ENCODE assay signal across 25 cellular contexts in the genomic region with DNA sequence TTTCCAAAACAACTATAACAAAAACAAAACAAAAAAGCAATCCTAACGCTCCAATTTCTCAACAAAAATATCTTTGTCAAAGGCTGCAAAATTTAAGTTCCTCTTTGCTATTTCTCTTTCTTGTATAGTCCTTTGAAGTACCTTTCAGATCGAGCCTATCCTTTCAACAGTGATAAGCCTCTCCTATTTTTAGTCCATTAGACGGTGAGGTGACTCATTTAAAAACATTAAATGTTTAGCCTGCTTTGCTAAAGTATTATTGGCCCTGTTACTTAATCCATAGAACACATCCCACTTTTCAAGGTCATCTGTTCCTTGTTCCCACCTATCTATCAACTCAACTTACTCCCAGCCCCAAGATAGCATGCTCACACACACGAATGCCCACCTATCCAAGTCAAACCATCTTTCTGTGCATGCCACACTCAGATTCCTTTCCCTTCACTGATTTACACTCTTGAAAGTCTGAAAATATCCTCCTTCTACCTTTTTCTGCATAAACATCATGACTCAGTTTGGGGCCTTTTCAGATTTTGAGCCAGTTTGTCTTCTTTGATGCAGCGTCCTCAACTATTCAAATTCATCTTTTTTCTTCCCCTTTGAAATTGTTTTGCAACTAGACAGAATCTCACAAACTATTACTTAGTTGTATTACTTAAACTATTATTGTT.
A peak's percentile ranks its signal among the peaks of the same experiment; 100 is the strongest.
DNase-seq lines count a peak whose midpoint lies in the region; ATAC-seq, FAIRE-seq and TF ChIP-seq lines count a peak whose summit lies in the region.
"Had no signal": no experiment of that assay in that cellular context is flagged by ENCODE, and none has a peak within 500 bp of the region (broad histone marks: within the 10 kb centered on the region; RNA-seq: fewer than 3 reads in every experiment).

No MANE protein-coding gene starts in this region.

- H3K9me3 ChIP-seq in ovary: no peaks in the 10 kb centered on the region
- H3K9me3 ChIP-seq: thoracic aorta had no signal

- intact Hi-C loops in ovary (cut with DNase I): no loop called here

- H3K36me3 ChIP-seq in ovary: no peaks in the 10 kb centered on the region
- H3K36me3 ChIP-seq: brain microvascular endothelial cell, heart right ventricle, thoracic aorta had no signal

- H3K27me3 ChIP-seq in ovary: no peaks in the 10 kb centered on the region
- H3K27me3 ChIP-seq: brain microvascular endothelial cell, heart right ventricle had no signal

- H3K4me3 ChIP-seq in ovary: no peak overlapping the region
- H3K4me3 ChIP-seq: coronary artery, heart right ventricle, lung, thoracic aorta had no signal

- peak; percentile 5 for DNase-seq in GM10266 (ENCODE audit: extremely low spot score)
- no peak for DNase-seq in HTR-8/SVneo (ENCODE audit: insufficient read length, low spot score)
- no peak for DNase-seq in ovary
- DNase-seq in NCI-H1436 (lab: John Stamatoyannopoulos, UW): no peak
- no peak for DNase-seq in DMS79 treated with DMSO at 0.1 percent for 48 hours (lab: John Stamatoyannopoulos, UW)
- DNase-seq: ACHN; activated CD4-positive, alpha-beta T cell treated with anti-CD3 and anti-CD28 coated beads for 36 hours; activated naive CD8-positive, alpha-beta T cell treated with anti-CD3 and anti-CD28 coated beads, Interleukin-2, amount 50 U/mL, for 24 hours; brain microvascular endothelial cell; DMS153; heart right ventricle; KBM-7; NCI-H1930; stimulated activated CD4-positive, alpha-beta T cell treated with anti-CD3 and anti-CD28 coated beads, Interleukin-12 subunit alpha, Interleukin-12 subunit beta, amount 100 ng/mL, for 4 hours had no signal

- 6 to 19% (median 6%) methylated on average over 5 of the region's 5 CpGs for WGBS in ovary, 3 donors

- FAIRE-seq in HTR-8/SVneo (lab: Jason Lieb, UNC): no peak
- FAIRE-seq: GM19239, islet of Langerhans had no signal

- TF ChIP-seq CTCF in GM10266 (IDR thresholded peaks at IDR 0.05; ENCODE audit: control insufficient read depth, insufficient read depth, low read depth, missing control alignments): no peak
- TF ChIP-seq CTCF in ovary (IDR thresholded peaks at IDR 0.05): no peak

- ATAC-seq in GM18867 (IDR thresholded peaks at IDR 0.05; ENCODE audit: unreplicated experiment) (peak; percentile 51), HG02678 (IDR thresholded peaks at IDR 0.05; ENCODE audit: unreplicated experiment) (peak; percentile 49), HG03575 (IDR thresholded peaks at IDR 0.05; ENCODE audit: extremely low read depth, insufficient number of reproducible peaks, low FRiP score, unreplicated experiment) (peak; percentile 57)
- ATAC-seq: activated CD4-positive, alpha-beta T cell treated with anti-CD3 and anti-CD28 coated beads for 36 hours; activated naive CD8-positive, alpha-beta T cell treated with anti-CD3 and anti-CD28 coated beads, Interleukin-2, amount 50 U/mL, for 24 hours; activated T-helper 17 cell treated with anti-CD3 and anti-CD28 coated beads, Interleukin-2, amount 50 U/mL, for 72 hours had no signal

- H3K27ac ChIP-seq in ovary: no peak overlapping the region
- H3K27ac ChIP-seq: brain microvascular endothelial cell, C4-2B, coronary artery, RWPE1, thoracic aorta had no signal

- H3K4me1 ChIP-seq in ovary (ENCODE audit: insufficient read depth): no peaks in the 10 kb centered on the region

- no peak for TF ChIP-seq EP300 in ovary (IDR thresholded peaks at IDR 0.05)

- TF ChIP-seq POLR2A in ovary (IDR thresholded peaks at IDR 0.05): no peak
